ENCODE assay signal across 3 cellular contexts in the genomic region with DNA sequence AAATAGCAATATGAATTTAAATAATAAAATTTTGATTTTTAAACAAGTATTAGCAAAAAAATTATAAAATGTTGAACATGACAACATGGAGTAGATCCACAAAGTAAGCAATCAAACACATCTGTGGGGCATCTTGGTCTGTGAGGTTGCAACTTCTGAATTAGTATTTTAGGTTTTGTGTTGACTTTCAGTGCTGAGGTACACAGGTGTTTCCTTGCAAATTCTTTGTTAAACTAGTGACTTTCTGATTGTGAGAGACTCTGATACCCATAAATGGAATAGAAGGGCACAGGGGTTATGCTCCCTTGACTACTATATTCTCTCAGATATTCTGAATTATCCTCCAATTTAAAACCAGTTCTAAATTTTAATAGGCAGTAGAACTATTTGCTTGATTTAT.
"Had no signal": no experiment of that assay in that cellular context is flagged by ENCODE, and none has a peak within 500 bp of the region (broad histone marks: within the 10 kb centered on the region; RNA-seq: fewer than 3 reads in every experiment).

No MANE protein-coding gene starts in this region.

- H3K4me3 ChIP-seq: GM12878 had no signal

- DNase-seq: GDM1, GF-D8 had no signal

- ATAC-seq: GM12878 had no signal
